ENCODE assay signal across 1 cellular context in genomic region chr22:30591588-30592359, GRCh38.
TF ChIP-seq lines count a peak whose summit lies in the region.

PES1 (minus strand) TSS chr22:30591910; CDS start chr22:30591833, 77 bp downstream.

TF ChIP-seq in H1, 55 proteins besides CTCF, POLR2A, EP300 and RAD21 (continued from another document):
- peak; percentile 74; the same call in 1 of the 2 replicates for TF ChIP-seq POLR2AphosphoS5 (IDR thresholded peaks at IDR 0.05; ENCODE audit: low read depth, low read length)
- TF ChIP-seq TAF7 (optimal IDR thresholded peaks at IDR 0.05; ENCODE audit: borderline replicate concordance, low read depth, low read length): no peak
- TF ChIP-seq BRCA1 (IDR thresholded peaks at IDR 0.05; ENCODE audit: low read depth, low read length): no peak
- no peak for TF ChIP-seq NANOG (IDR thresholded peaks at IDR 0.05; ENCODE audit: insufficient read depth, low read depth, low read length, poor library complexity, severe bottlenecking)
- TF ChIP-seq CBX5 (IDR thresholded peaks at IDR 0.05; ENCODE audit: low read depth, low read length): no peak
- TF ChIP-seq GABPA (IDR thresholded peaks at IDR 0.05; ENCODE audit: borderline replicate concordance, insufficient read depth, low read length): no peak
- no peak for TF ChIP-seq KDM5A (IDR thresholded peaks at IDR 0.05; ENCODE audit: low read length)
- no peak for TF ChIP-seq CBX8 (IDR thresholded peaks at IDR 0.05; ENCODE audit: borderline replicate concordance, low read depth, low read length)
- TF ChIP-seq CHD2 (IDR thresholded peaks at IDR 0.05; ENCODE audit: low read length): peak; percentile 0; the same call in 1 of the 2 replicates
- TF ChIP-seq ASH2L (IDR thresholded peaks at IDR 0.05; ENCODE audit: low read length): no peak
- no peak for TF ChIP-seq HDAC6 (IDR thresholded peaks at IDR 0.05; ENCODE audit: low read depth, low read length)
- TF ChIP-seq KDM1A (IDR thresholded peaks at IDR 0.05; ENCODE audit: borderline replicate concordance, low read length): no peak
- no peak for TF ChIP-seq RNF2 (IDR thresholded peaks at IDR 0.05; ENCODE audit: borderline replicate concordance, low read depth, low read length, missing control alignments, poor library complexity, severe bottlenecking)
- TF ChIP-seq, protein P1, sequence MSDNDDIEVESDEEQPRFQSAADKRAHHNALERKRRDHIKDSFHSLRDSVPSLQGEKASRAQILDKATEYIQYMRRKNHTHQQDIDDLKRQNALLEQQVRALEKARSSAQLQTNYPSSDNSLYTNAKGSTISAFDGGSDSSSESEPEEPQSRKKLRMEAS (IDR thresholded peaks at IDR 0.05): peak; percentile 97
- no peak for TF ChIP-seq CEBPB (IDR thresholded peaks at IDR 0.05; ENCODE audit: low read depth, low read length)
- TF ChIP-seq BACH1 (IDR thresholded peaks at IDR 0.05; ENCODE audit: low read length): no peak
- no peak for TF ChIP-seq ZNF274 (IDR thresholded peaks at IDR 0.05; ENCODE audit: borderline replicate concordance, extremely low read depth, low read length)
- TF ChIP-seq EZH2 (IDR thresholded peaks at IDR 0.05; ENCODE audit: low read depth, low read length, severe bottlenecking): no peak
- TF ChIP-seq SAP30 (IDR thresholded peaks at IDR 0.05; ENCODE audit: insufficient read depth, insufficient replicate concordance, low read length): peak; percentile 66
- TF ChIP-seq HDAC2 (IDR thresholded peaks at IDR 0.05; ENCODE audit: borderline replicate concordance in 1 of 2, low read depth in 2 of 2, low read length in 2 of 2): no peak; a peak in 1 of 4 replicates
- TF ChIP-seq SP4 (IDR thresholded peaks at IDR 0.05; ENCODE audit: low read length): peak; percentile 100
- 0 out of 2 replicates have a peak, but pooled peaks have one; percentile 19 for TF ChIP-seq TCF12 (IDR thresholded peaks at IDR 0.05; ENCODE audit: low read depth, low read length)
- TF ChIP-seq CHD1 (IDR thresholded peaks at IDR 0.05; ENCODE audit: low read depth, low read length): no peak
- no peak for TF ChIP-seq SP1 (IDR thresholded peaks at IDR 0.05; ENCODE audit: low read depth, low read length)
- TF ChIP-seq SUZ12 (IDR thresholded peaks at IDR 0.05; ENCODE audit: low read length): no peak
- no peak; the same call in 1 of the 2 replicates for TF ChIP-seq TEAD4 (IDR thresholded peaks at IDR 0.05; ENCODE audit: low read depth, low read length)
- no peak for TF ChIP-seq POU5F1 (IDR thresholded peaks at IDR 0.05; ENCODE audit: low read depth, low read length)
- 0 out of 2 replicates have a peak, but pooled peaks have one; percentile 28 for TF ChIP-seq SRF (IDR thresholded peaks at IDR 0.05; ENCODE audit: low read depth, low read length)
- TF ChIP-seq, protein P2, sequence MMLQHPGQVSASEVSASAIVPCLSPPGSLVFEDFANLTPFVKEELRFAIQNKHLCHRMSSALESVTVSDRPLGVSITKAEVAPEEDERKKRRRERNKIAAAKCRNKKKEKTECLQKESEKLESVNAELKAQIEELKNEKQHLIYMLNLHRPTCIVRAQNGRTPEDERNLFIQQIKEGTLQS (IDR thresholded peaks at IDR 0.05; ENCODE audit: insufficient read depth, low read depth, low read length): no peak
- no peak for TF ChIP-seq MAFK (IDR thresholded peaks at IDR 0.05; ENCODE audit: low read depth, low read length)
- no peak for TF ChIP-seq CTBP2 (IDR thresholded peaks at IDR 0.05; ENCODE audit: borderline replicate concordance, insufficient read depth, insufficient read length, low read length)
- TF ChIP-seq RFX5 (IDR thresholded peaks at IDR 0.05; ENCODE audit: borderline replicate concordance, low read depth, low read length): no peak
- peak; percentile 56; the same call in 1 of the 2 replicates for TF ChIP-seq TBP (IDR thresholded peaks at IDR 0.05; ENCODE audit: low read depth, low read length)
- TF ChIP-seq NRF1 (IDR thresholded peaks at IDR 0.05; ENCODE audit: low read depth, low read length): no peak
- TF ChIP-seq JUN (IDR thresholded peaks at IDR 0.05; ENCODE audit: low read depth, low read length): no peak
- TF ChIP-seq PHF8 (conservative IDR thresholded peaks at IDR 0.05; ENCODE audit: low read depth, low read length): peak; percentile 74
- TF ChIP-seq TAF1 (IDR thresholded peaks at IDR 0.05; ENCODE audit: low read depth, low read length): peak; percentile 77
- TF ChIP-seq YY1 (IDR thresholded peaks at IDR 0.05; ENCODE audit: low read depth, low read length): no peak
- TF ChIP-seq RBBP5 (IDR thresholded peaks at IDR 0.05; ENCODE audit: borderline replicate concordance, low read depth, low read length): no peak
- TF ChIP-seq CHD7 (IDR thresholded peaks at IDR 0.05; ENCODE audit: insufficient replicate concordance, low read length): no peak
